In the genomic region with DNA sequence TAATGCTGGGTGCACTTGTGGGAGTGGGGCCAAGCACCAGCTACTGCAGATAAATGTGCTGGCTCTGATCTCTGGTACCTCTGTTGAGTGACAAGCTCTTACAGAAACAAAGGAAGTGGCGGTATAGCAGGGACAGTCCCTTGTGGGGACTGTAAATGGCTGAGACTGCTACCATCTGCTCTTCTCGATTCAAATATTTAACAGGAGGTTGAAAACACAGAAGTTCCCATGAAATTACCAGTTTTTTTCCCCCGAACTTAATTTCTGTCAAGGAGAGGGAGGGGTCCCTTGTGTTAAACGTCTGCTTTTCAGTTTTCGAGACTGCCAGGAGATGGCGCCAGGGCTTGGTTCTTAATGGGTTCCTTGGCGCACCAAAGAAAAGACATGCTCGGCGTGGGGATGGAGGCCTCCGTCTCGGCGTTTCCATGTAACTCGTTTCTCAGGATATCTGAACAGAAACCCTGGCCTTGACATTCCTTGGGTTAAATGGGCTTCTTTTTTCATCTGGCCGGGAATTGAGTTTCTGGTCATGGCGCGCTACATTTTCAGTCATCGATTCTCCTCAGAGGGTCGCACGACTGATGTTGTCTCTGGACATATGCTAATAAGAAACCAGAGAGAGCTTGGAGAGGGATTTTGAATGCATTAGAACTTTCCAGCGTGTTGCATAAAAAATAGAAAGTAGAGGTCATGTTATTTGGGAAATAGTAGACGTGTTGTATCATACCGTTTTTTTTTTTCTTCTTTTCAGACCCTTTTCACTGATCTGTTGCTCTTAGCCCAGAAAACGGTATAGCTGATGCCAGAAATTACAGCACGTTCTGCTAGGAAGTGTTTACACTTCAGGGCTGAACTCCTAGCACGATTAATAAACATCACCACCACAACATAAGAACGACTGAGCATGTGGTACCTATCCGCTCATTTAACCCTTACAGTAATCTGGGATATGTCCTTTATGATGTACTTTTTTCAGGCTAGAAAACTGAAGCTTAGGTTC, we compare ENCODE assay signal across 1 cellular context.
TF ChIP-seq lines count a peak whose summit lies in the region.

No MANE protein-coding gene starts in this region.

TF ChIP-seq in HepG2, 621 proteins besides CTCF, POLR2A, EP300 and RAD21 (continued from another document):
- TF ChIP-seq, protein P1, sequence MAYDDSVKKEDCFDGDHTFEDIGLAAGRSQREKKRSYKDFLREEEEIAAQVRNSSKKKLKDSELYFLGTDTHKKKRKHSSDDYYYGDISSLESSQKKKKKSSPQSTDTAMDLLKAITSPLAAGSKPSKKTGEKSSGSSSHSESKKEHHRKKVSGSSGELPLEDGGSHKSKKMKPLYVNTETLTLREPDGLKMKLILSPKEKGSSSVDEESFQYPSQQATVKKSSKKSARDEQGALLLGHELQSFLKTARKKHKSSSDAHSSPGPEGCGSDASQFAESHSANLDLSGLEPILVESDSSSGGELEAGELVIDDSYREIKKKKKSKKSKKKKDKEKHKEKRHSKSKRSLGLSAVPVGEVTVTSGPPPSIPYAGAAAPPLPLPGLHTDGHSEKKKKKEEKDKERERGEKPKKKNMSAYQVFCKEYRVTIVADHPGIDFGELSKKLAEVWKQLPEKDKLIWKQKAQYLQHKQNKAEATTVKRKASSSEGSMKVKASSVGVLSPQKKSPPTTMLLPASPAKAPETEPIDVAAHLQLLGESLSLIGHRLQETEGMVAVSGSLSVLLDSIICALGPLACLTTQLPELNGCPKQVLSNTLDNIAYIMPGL (CRISPR knock-in tag; IDR thresholded peaks at IDR 0.05; ENCODE audit: borderline replicate concordance in 1 of 2, low read depth in 1 of 2): 0 out of 4 replicates have a peak, but pooled peaks of 1 of the 2 experiments have one; percentile 47
- TF ChIP-seq THAP11 (CRISPR knock-in tag; IDR thresholded peaks at IDR 0.05): 0 out of 2 replicates have a peak, but pooled peaks have one; percentile 14
- TF ChIP-seq ZNF12 (CRISPR knock-in tag; IDR thresholded peaks at IDR 0.05): 0 out of 2 replicates have a peak, but pooled peaks have one; percentile 7
- TF ChIP-seq, protein P2, sequence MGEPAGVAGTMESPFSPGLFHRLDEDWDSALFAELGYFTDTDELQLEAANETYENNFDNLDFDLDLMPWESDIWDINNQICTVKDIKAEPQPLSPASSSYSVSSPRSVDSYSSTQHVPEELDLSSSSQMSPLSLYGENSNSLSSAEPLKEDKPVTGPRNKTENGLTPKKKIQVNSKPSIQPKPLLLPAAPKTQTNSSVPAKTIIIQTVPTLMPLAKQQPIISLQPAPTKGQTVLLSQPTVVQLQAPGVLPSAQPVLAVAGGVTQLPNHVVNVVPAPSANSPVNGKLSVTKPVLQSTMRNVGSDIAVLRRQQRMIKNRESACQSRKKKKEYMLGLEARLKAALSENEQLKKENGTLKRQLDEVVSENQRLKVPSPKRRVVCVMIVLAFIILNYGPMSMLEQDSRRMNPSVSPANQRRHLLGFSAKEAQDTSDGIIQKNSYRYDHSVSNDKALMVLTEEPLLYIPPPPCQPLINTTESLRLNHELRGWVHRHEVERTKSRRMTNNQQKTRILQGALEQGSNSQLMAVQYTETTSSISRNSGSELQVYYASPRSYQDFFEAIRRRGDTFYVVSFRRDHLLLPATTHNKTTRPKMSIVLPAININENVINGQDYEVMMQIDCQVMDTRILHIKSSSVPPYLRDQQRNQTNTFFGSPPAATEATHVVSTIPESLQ (CRISPR knock-in tag; conservative IDR thresholded peaks at IDR 0.05): no peak
- TF ChIP-seq STAG1 (CRISPR knock-in tag; IDR thresholded peaks at IDR 0.05): peak; percentile 80
- TF ChIP-seq ZNF652 (CRISPR knock-in tag; IDR thresholded peaks at IDR 0.05; ENCODE audit: borderline replicate concordance, low read depth): 0 out of 2 replicates have a peak, but pooled peaks have one; percentile 21
- 0 out of 2 replicates have a peak, but pooled peaks have one; percentile 25 for TF ChIP-seq ZNF501 (CRISPR knock-in tag; IDR thresholded peaks at IDR 0.05)
- 0 out of 2 replicates have a peak, but pooled peaks have one; percentile 9 for TF ChIP-seq SAP130 (CRISPR knock-in tag; IDR thresholded peaks at IDR 0.05; ENCODE audit: low read depth)
- peak; percentile 73 for TF ChIP-seq SMC3 (IDR thresholded peaks at IDR 0.05; ENCODE audit: low read length)
